ENCODE assay signal across 22 cellular contexts in genomic region chr17:10309003-10309974, GRCh38.
"Had no signal": no experiment of that assay in that cellular context is flagged by ENCODE, and none has a peak within 500 bp of the region (broad histone marks: within the 10 kb centered on the region; RNA-seq: fewer than 3 reads in every experiment).

No MANE protein-coding gene starts in this region.

- H3K4me1 ChIP-seq: esophagus muscularis mucosa, foreskin keratinocyte, heart right ventricle, lower lobe of right lung, neural progenitor cell, prostate gland, sigmoid colon, stomach, thyroid gland, upper lobe of left lung had no signal

- H3K4me2 ChIP-seq: neural progenitor cell had no signal

- H2AFZ ChIP-seq: neural progenitor cell had no signal

- DNase-seq: dorsolateral prefrontal cortex; effector CD4-positive, alpha-beta T cell; foreskin keratinocyte; glutamatergic neuron; heart right ventricle; hippocampal formation; immature natural killer cell; left ventricle myocardium superior; lower lobe of right lung; naive thymus-derived CD4-positive, alpha-beta T cell; nucleus accumbens; right cardiac atrium; sigmoid colon; stimulated activated CD4-positive, alpha-beta T cell treated with anti-CD3 and anti-CD28 coated beads, Interleukin-2, amount 100 ng/mL, for 24 hours; stimulated activated CD4-positive, alpha-beta T cell treated with anti-CD3 and anti-CD28 coated beads, Interleukin-4, amount 100 ng/mL, for 24 hours; stimulated activated naive CD4-positive, alpha-beta T cell treated with Interleukin-2 at 50 U/mL for 16 hours; stomach; thyroid gland had no signal

- H3K27me3 ChIP-seq: foreskin keratinocyte, neural progenitor cell, sigmoid colon, thyroid gland, upper lobe of left lung had no signal

- H3K27ac ChIP-seq: dorsolateral prefrontal cortex, esophagus muscularis mucosa, foreskin keratinocyte, heart right ventricle, lower lobe of right lung, neural progenitor cell, prostate gland, sigmoid colon, stomach, thyroid gland, upper lobe of left lung had no signal

- H3K4me3 ChIP-seq: dorsolateral prefrontal cortex, esophagus muscularis mucosa, heart right ventricle, lower lobe of right lung, neural progenitor cell, prostate gland, sigmoid colon, stomach, thyroid gland, upper lobe of left lung had no signal

- H3K9ac ChIP-seq: neural progenitor cell had no signal

- H3K9me3 ChIP-seq: esophagus muscularis mucosa, heart right ventricle, lower lobe of right lung, prostate gland, sigmoid colon, stomach, thyroid gland, upper lobe of left lung had no signal

- H3K36me3 ChIP-seq: esophagus muscularis mucosa, heart right ventricle, lower lobe of right lung, neural progenitor cell, prostate gland, sigmoid colon, stomach, thyroid gland, upper lobe of left lung had no signal
